29 cellular contexts compared by ENCODE assay signal in the genomic region with DNA sequence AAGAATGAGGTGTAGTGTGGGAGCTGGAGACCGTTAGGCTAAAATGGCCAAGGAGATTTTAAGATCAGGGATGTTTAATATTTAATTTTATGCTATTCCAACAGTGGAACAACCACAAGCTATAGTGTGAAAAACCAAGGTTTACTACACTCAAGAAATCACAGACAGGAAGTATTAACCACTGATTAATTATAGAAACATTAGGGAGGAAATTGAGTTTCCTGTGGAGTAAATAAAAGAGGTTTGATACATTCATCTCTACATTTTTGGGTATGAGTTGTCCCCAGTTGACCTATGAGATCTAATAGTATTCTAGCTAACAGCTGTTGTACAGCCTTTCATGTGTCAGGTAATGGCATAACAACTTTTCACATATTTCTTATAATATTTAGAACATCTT.
"Had no signal": no experiment of that assay in that cellular context is flagged by ENCODE, and none has a peak within 500 bp of the region (broad histone marks: within the 10 kb centered on the region; RNA-seq: fewer than 3 reads in every experiment).

No MANE protein-coding gene starts in this region.

- DNase-seq: effector CD8-positive, alpha-beta T cell; erythroblast; esophagus squamous epithelium; foreskin melanocyte; glutamatergic neuron; heart right ventricle; hippocampal formation; left cardiac atrium; left lung; mesenchymal stem cell; mucosa of descending colon; naive thymus-derived CD4-positive, alpha-beta T cell; nephron progenitor cell; nucleus accumbens; posterior cingulate gyrus; psoas muscle; right cardiac atrium; sigmoid colon; spleen; stimulated activated CD4-positive, alpha-beta T cell treated with anti-CD3 and anti-CD28 coated beads, Interleukin-4, amount 100 ng/mL, for 4 hours; stimulated activated naive CD8-positive, alpha-beta T cell treated with anti-CD3 and anti-CD28 coated beads, Interleukin-15, Interleukin-2, amounts not matched to agents 100 U/mL and 50 U/mL, for 24 hours; substantia nigra; transverse colon; upper lobe of right lung had no signal

- H3K4me3 ChIP-seq: esophagus squamous epithelium, heart right ventricle, left lung, mucosa of descending colon, psoas muscle, sigmoid colon, skin epidermis, spleen, thoracic aorta, transverse colon, upper lobe of right lung, vagina had no signal

- H3K36me3 ChIP-seq: esophagus squamous epithelium, heart right ventricle, left lung, sigmoid colon, spleen, thoracic aorta, transverse colon, upper lobe of right lung, vagina had no signal

- H3K4me1 Mint-ChIP-seq: stimulated activated memory B cell treated with anti-CD40 and anti-IgM and Interleukin-4, amounts not matched to agents 10 μg/mL and 1 μg/mL and 100 μg/mL, for 72 hours had no signal

- H3K27me3 ChIP-seq: esophagus squamous epithelium, heart right ventricle, left lung, sigmoid colon, spleen, transverse colon, upper lobe of right lung, vagina had no signal

- H3K27me3 Mint-ChIP-seq: naive thymus-derived CD4-positive, alpha-beta T cell; stimulated activated memory B cell treated with anti-CD40 and anti-IgM and Interleukin-4, amounts not matched to agents 10 μg/mL and 1 μg/mL and 100 μg/mL, for 72 hours had no signal

- H3K9me3 ChIP-seq: esophagus squamous epithelium, mucosa of descending colon, psoas muscle, sigmoid colon, thoracic aorta, transverse colon, upper lobe of right lung, vagina had no signal

- H3K4me3 Mint-ChIP-seq: mesothelial cell of epicardium; naive thymus-derived CD4-positive, alpha-beta T cell; nephron progenitor cell; stimulated activated memory B cell treated with anti-CD40 and anti-IgM and Interleukin-4, amounts not matched to agents 10 μg/mL and 1 μg/mL and 100 μg/mL, for 72 hours had no signal

- H3K36me3 Mint-ChIP-seq: stimulated activated memory B cell treated with anti-CD40 and anti-IgM and Interleukin-4, amounts not matched to agents 10 μg/mL and 1 μg/mL and 100 μg/mL, for 72 hours had no signal

- H3K4me1 ChIP-seq: esophagus squamous epithelium, left lung, psoas muscle, spleen, transverse colon, upper lobe of right lung had no signal

- H3K27ac Mint-ChIP-seq: naive thymus-derived CD4-positive, alpha-beta T cell; nephron progenitor cell; stimulated activated memory B cell treated with anti-CD40 and anti-IgM and Interleukin-4, amounts not matched to agents 10 μg/mL and 1 μg/mL and 100 μg/mL, for 72 hours had no signal

- H3K27ac ChIP-seq: esophagus squamous epithelium, heart right ventricle, left lung, psoas muscle, sigmoid colon, spleen, thoracic aorta, transverse colon, upper lobe of right lung, vagina had no signal
